8 cellular contexts compared by ENCODE assay signal in the genomic region with DNA sequence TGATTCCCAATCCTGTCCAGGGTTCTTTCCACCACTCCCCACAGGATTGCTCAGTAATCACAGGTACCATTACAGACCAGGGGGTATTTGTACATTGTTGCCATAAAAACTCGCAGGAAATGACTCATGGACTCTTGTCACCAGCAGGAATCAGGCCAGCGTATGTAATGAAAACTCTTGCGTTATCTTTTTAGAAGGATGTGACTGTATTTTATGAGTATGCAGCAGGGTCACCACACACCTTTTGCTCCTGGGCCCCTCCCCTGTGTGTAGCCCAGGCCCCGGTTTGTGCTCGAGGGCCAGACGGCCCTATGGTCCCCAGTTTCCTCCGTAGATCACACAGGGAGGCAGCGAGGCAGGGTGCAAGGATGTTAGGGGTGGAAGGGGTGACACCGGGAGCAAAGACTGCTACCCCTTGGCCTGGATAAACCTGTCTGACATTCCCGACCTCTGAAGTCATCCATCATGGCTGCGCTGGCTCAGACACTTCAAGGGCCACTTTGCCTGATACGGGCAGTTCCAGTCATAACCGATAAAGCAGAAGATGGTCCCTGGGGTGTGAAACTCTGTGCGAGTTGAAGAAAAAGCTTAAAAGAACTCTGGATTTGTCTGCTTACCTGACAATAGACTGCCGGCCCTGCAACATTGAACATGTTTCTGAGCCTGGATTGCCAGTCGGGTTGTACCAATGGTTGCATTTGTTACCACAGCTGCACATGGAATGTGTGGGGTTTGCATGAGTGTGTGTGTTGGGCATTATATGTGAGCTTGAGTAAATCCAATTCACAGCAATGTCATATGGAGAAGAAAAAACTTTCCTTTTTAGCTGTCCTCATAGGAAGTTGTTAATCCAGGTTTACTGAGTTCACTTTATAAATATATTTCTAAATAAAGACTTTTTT. TPM values are rescaled to one million over a fixed set of nuclear protein-coding genes. Genes with fewer than 3 reads are reported as not detected.
DNase-seq lines count a peak whose midpoint lies in the region; ATAC-seq and TF ChIP-seq lines count a peak whose summit lies in the region.

No MANE protein-coding gene starts in this region.

- H3K27ac Mint-ChIP-seq in activated CD4-positive, alpha-beta memory T cell treated with anti-CD3 and anti-CD28 coated beads, Interleukin-2, amount 10 ng/mL, durations not matched to agents 7 days and 5 days: peak overlapping the region; percentile 88
- H3K27ac Mint-ChIP-seq in stimulated activated memory B cell treated with anti-CD40 and anti-IgM and Interleukin-4, amounts not matched to agents 10 μg/mL and 1 μg/mL and 100 μg/mL, for 72 hours: no peak overlapping the region

- CTCF ChIA-PET in AG04449 (lab: Yijun Ruan, JAX): interaction anchor here (1.6 kb wide), 1 partner anchor 13 kb away, joined by 5 read pairs; no protein-coding TSS in a partner anchor
- CTCF ChIA-PET in activated CD4-positive, alpha-beta memory T cell treated with anti-CD3 and anti-CD28 coated beads, Interleukin-2, amount 10 ng/mL, durations not matched to agents 7 days and 5 days (lab: Charles Lee): interaction anchor here (1.2 kb wide), 1 partner anchor 69 kb away, joined by 3 read pairs; no protein-coding TSS in a partner anchor

- peaks cover 0 to 3% of the 10 kb centered on the region in 2 donors for H3K9me3 ChIP-seq in right atrium auricular region

- H3K36me3 ChIP-seq in right atrium auricular region: peaks cover 6% of the 10 kb centered on the region

- POLR2A ChIA-PET in AG04449 (lab: Yijun Ruan, JAX): interaction anchor here (0.7 to 1.2 kb wide), 2 partner anchors 9 to 33 kb away, joined by 4 to 6 read pairs; no protein-coding TSS in a partner anchor
- POLR2A ChIA-PET in activated CD4-positive, alpha-beta memory T cell treated with anti-CD3 and anti-CD28 coated beads, Interleukin-2, amount 10 ng/mL, durations not matched to agents 7 days and 5 days (lab: Charles Lee): interaction anchor here (1.1 to 2.1 kb wide), 5 partner anchors 17 to 77 kb away, joined by 3 to 9 read pairs (median 6); no protein-coding TSS in a partner anchor

- peaks cover 63% of the 10 kb centered on the region for H3K36me3 Mint-ChIP-seq in activated CD4-positive, alpha-beta memory T cell treated with anti-CD3 and anti-CD28 coated beads, Interleukin-2, amount 10 ng/mL, durations not matched to agents 7 days and 5 days (ENCODE audit: low read depth)
- no peaks in the 10 kb centered on the region for H3K36me3 Mint-ChIP-seq in stimulated activated memory B cell treated with anti-CD40 and anti-IgM and Interleukin-4, amounts not matched to agents 10 μg/mL and 1 μg/mL and 100 μg/mL, for 72 hours

- no peaks in the 10 kb centered on the region for H3K9me3 Mint-ChIP-seq in activated CD4-positive, alpha-beta memory T cell treated with anti-CD3 and anti-CD28 coated beads, Interleukin-2, amount 10 ng/mL, durations not matched to agents 7 days and 5 days
- H3K9me3 Mint-ChIP-seq in stimulated activated memory B cell treated with anti-CD40 and anti-IgM and Interleukin-4, amounts not matched to agents 10 μg/mL and 1 μg/mL and 100 μg/mL, for 72 hours: no peaks in the 10 kb centered on the region

- H3K4me3 ChIP-seq in AG04449 (ENCODE audit: low read depth, low read length): no peak overlapping the region
- no peak overlapping the region for H3K4me3 ChIP-seq in right atrium auricular region

- H3K4me1 ChIP-seq in right atrium auricular region: peaks cover 0 to 80% of the 10 kb centered on the region in 2 donors

- peak; percentile 79 for DNase-seq in AG04449 (ENCODE audit: low read depth, low spot score)
- DNase-seq in HPDE6-E6E7 (ENCODE audit: extremely low spot score): peak; percentile 73
- peak; percentile 64 for DNase-seq in activated CD4-positive, alpha-beta memory T cell treated with anti-CD3 and anti-CD28 coated beads, Interleukin-2, amount 10 ng/mL, durations not matched to agents 7 days and 5 days
- DNase-seq in right atrium auricular region (ENCODE audit: low spot score): no peak
- peak; percentile 67 for DNase-seq in ureter (ENCODE audit: low spot score)

- no peaks in the 10 kb centered on the region for H3K27me3 Mint-ChIP-seq in activated CD4-positive, alpha-beta memory T cell treated with anti-CD3 and anti-CD28 coated beads, Interleukin-2, amount 10 ng/mL, durations not matched to agents 7 days and 5 days
- H3K27me3 Mint-ChIP-seq in stimulated activated memory B cell treated with anti-CD40 and anti-IgM and Interleukin-4, amounts not matched to agents 10 μg/mL and 1 μg/mL and 100 μg/mL, for 72 hours: peaks cover 12% of the 10 kb centered on the region

- no peak for ATAC-seq in stimulated activated memory B cell treated with anti-CD40 and anti-IgM and Interleukin-4, amounts not matched to agents 10 μg/mL and 1 μg/mL and 100 μg/mL, for 72 hours
- ATAC-seq in GM21619 (IDR thresholded peaks at IDR 0.05; ENCODE audit: unreplicated experiment) (no peak), HG02852 (IDR thresholded peaks at IDR 0.05; ENCODE audit: unreplicated experiment) (no peak)

- TF ChIP-seq CTCF in AG04449 (IDR thresholded peaks at IDR 0.05; ENCODE audit: insufficient read depth, low read length, missing control alignments) (no peak), right atrium auricular region (IDR thresholded peaks at IDR 0.05) (no peak)

- H3K27me3 ChIP-seq in right atrium auricular region: no peaks in the 10 kb centered on the region

- peak overlapping the region; percentile 88 to 96 for H3K27ac ChIP-seq in right atrium auricular region

- H3K4me3 Mint-ChIP-seq in activated CD4-positive, alpha-beta memory T cell treated with anti-CD3 and anti-CD28 coated beads, Interleukin-2, amount 10 ng/mL, durations not matched to agents 7 days and 5 days: no peak overlapping the region
- no peak overlapping the region for H3K4me3 Mint-ChIP-seq in stimulated activated memory B cell treated with anti-CD40 and anti-IgM and Interleukin-4, amounts not matched to agents 10 μg/mL and 1 μg/mL and 100 μg/mL, for 72 hours

- peaks cover 60% of the 10 kb centered on the region for H3K4me1 Mint-ChIP-seq in activated CD4-positive, alpha-beta memory T cell treated with anti-CD3 and anti-CD28 coated beads, Interleukin-2, amount 10 ng/mL, durations not matched to agents 7 days and 5 days
- H3K4me1 Mint-ChIP-seq in stimulated activated memory B cell treated with anti-CD40 and anti-IgM and Interleukin-4, amounts not matched to agents 10 μg/mL and 1 μg/mL and 100 μg/mL, for 72 hours: no peaks in the 10 kb centered on the region

RNA-seq across cellular contexts. Expression of a gene that starts 57.0 kb away (rescaled TPM):
- total RNA-seq in activated CD4-positive, alpha-beta memory T cell treated with anti-CD3 and anti-CD28 coated beads, Interleukin-2, amount 10 ng/mL, durations not matched to agents 7 days and 5 days: 100 to 1,000 TPM; 135 to 143 TPM
- total RNA-seq in right atrium auricular region (10 to 100 TPM; 77.6 to 84.5 TPM), ureter (215 TPM)
